7 cellular contexts compared by ENCODE assay signal in the genomic region with DNA sequence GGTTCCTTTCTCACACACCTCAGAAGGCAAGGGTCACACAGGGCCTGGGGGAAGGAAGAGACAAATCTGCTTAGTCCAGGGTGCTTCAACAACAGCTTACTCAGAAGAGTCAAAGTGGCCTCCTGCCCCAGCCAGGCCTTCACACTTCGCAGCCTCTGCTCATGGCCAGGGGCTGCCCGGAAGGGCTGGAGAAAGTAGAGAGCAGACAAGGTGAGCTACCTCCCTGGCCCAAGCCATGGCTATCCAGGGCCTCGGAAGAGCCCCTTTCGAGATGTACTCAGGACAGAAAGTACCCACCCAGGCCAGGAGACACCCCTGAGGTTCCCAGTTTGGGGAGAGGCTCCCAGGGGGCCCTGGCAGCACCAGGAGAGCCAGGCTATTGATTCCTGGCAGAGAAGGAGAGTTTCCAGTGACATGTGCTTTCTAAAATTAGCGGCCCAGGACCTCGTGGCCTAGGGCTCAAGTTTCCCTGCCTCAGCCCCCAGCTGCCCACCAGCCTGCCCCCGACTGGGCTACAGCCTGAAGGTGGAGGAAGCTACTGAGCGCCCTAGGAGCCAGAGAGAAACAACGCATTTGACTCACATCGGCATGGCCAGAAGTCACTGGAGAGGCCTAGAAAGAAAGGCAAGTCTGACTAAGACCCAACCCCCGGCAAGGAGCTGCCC.
DNase-seq lines count a peak whose midpoint lies in the region; ATAC-seq, FAIRE-seq and TF ChIP-seq lines count a peak whose summit lies in the region.
"Not testable (repeated sequence)": the region's sequence is repeated elsewhere in the genome, so short reads cannot be mapped to it uniquely, and the experiment has no call there.

No MANE protein-coding gene starts in this region.

- not testable (repeated sequence) for H2AFZ ChIP-seq in HepG2 (ENCODE audit: low read length)

- not testable (repeated sequence) for FAIRE-seq in HepG2 (lab: Jason Lieb, UNC)

- H3K27ac ChIP-seq in heart left ventricle = peak overlapping the region in 1 of 12 donors; percentile 37
- H3K27ac ChIP-seq in HepG2 (ENCODE audit: extremely low read length, insufficient read depth, low read length); upper lobe of right lung: not testable (repeated sequence)
- peak overlapping the region; percentile 79 for H3K27ac ChIP-seq in skeletal muscle tissue (ENCODE audit: low read depth, low read length)

- H3K9ac ChIP-seq in HepG2 (ENCODE audit: insufficient read depth, low read depth, low read length) = not testable (repeated sequence)
- peak overlapping the region in 1 of 3 donors; percentile 71 for H3K9ac ChIP-seq in skeletal muscle tissue (ENCODE audit: low read depth in 1 of 3, low read length in 3 of 3)

- POLR2A ChIA-PET in HepG2 (lab: Yijun Ruan, JAX) = not testable (repeated sequence)

- TF ChIP-seq CTCF in CD14-positive monocyte (IDR thresholded peaks at IDR 0.05); chondrocyte (IDR thresholded peaks at IDR 0.05); heart left ventricle (IDR thresholded peaks at IDR 0.05); HepG2 (CRISPR knock-in tag; IDR thresholded peaks at IDR 0.05); upper lobe of right lung (IDR thresholded peaks at IDR 0.05): not testable (repeated sequence)

- peak; percentile 31 to 68 (median 54) for ATAC-seq in heart left ventricle
- not testable (repeated sequence) for ATAC-seq in HepG2, upper lobe of right lung

- CTCF ChIA-PET in HepG2 (lab: Yijun Ruan, JAX; ENCODE audit: low intra/inter-chr PET ratio, low total read pairs) = not testable (repeated sequence)

- not testable (repeated sequence) for H3K4me1 ChIP-seq in heart left ventricle; HepG2 (ENCODE audit: insufficient read depth, low read length); skeletal muscle tissue (ENCODE audit: control insufficient read depth in 3 of 3, insufficient read depth in 3 of 3, low read length in 3 of 3); upper lobe of right lung

- not testable (repeated sequence) for H3K9me3 ChIP-seq in heart left ventricle; HepG2 (ENCODE audit: low read length); skeletal muscle tissue (ENCODE audit: control insufficient read depth in 3 of 3, low read length in 3 of 3); upper lobe of right lung

- not testable (repeated sequence) for BruUV-seq in HepG2 (replicated peaks; lab: Mats Ljungman, UMichigan)

- peak; percentile 23 for DNase-seq in CD14-positive monocyte (ENCODE audit: low spot score)
- DNase-seq in chondrocyte (ENCODE audit: low spot score) = peak; percentile 57
- DNase-seq in heart left ventricle = peak in 2 of 5 donors; percentile 32 to 40
- not testable (repeated sequence) for DNase-seq in HepG2 (ENCODE audit: low spot score)
- DNase-seq in posterior vena cava (ENCODE audit: low spot score) = peak; percentile 38
- DNase-seq in upper lobe of right lung = peak; percentile 38

- H3K4me3 ChIP-seq in heart left ventricle; HepG2 (replicated peaks in 1 of 3; ENCODE audit: insufficient read depth in 1 of 3, low read depth in 2 of 3, low read length in 3 of 3); upper lobe of right lung: not testable (repeated sequence)
- peak overlapping the region in 1 of 3 donors; percentile 41 for H3K4me3 ChIP-seq in skeletal muscle tissue (ENCODE audit: low read length in 3 of 3)

- not testable (repeated sequence) for TF ChIP-seq POLR2A in heart left ventricle (IDR thresholded peaks at IDR 0.05); HepG2 (IDR thresholded peaks at IDR 0.05; ENCODE audit: insufficient read depth in 1 of 2, low read depth in 2 of 2, low read length in 2 of 2)

- H3K4me1 Mint-ChIP-seq in CD14-positive monocyte; chondrocyte (ENCODE audit: low read depth): not testable (repeated sequence)

- not testable (repeated sequence) for H3K79me2 ChIP-seq in HepG2 (ENCODE audit: insufficient read depth, low read length)

- H3K27me3 ChIP-seq in heart left ventricle; HepG2 (ENCODE audit: control insufficient read depth in 1 of 2, insufficient read depth in 2 of 2, low read length in 2 of 2); skeletal muscle tissue (ENCODE audit: control insufficient read depth in 3 of 3, insufficient read depth in 3 of 3, low read length in 3 of 3); upper lobe of right lung: not testable (repeated sequence)

- not testable (repeated sequence) for H4K20me1 ChIP-seq in HepG2 (ENCODE audit: insufficient read depth, low read length)

- WGBS in heart left ventricle, 4 donors = 60 to 79% (median 70%) methylated on average over 5 to 11 of the region's 11 CpGs
- 32% methylated on average over 9 of the region's 11 CpGs for WGBS in HepG2 (ENCODE audit: low lambda C conversion rate)

- in situ Hi-C loops in HepG2 (cut with HindIII; ENCODE audit: extremely low pct_ligation_motif_present, low pct_unique_long_range_greater_than_20kb) = not testable (repeated sequence)

- H3K27ac Mint-ChIP-seq in CD14-positive monocyte = peak overlapping the region in 1 of 7 donors; percentile 53
- H3K27ac Mint-ChIP-seq in chondrocyte (ENCODE audit: unreplicated experiment) = not testable (repeated sequence)

- not testable (repeated sequence) for TF ChIP-seq RAD21 in HepG2 (CRISPR knock-in tag; IDR thresholded peaks at IDR 0.05)

- TF ChIP-seq EP300 in HepG2 (IDR thresholded peaks at IDR 0.05; ENCODE audit: low read depth in 2 of 2, low read length in 2 of 2); HepG2 (CRISPR knock-in tag; IDR thresholded peaks at IDR 0.05; ENCODE audit: borderline replicate concordance): not testable (repeated sequence)

- H3K36me3 ChIP-seq in heart left ventricle; HepG2 (replicated peaks in 1 of 2; ENCODE audit: control insufficient read depth in 1 of 2, insufficient read depth in 2 of 2, low read length in 2 of 2); skeletal muscle tissue (ENCODE audit: control insufficient read depth in 3 of 3, insufficient read depth in 3 of 3, low read length in 3 of 3); upper lobe of right lung: not testable (repeated sequence)

- H3K4me2 ChIP-seq in HepG2 (ENCODE audit: low read depth, low read length) = not testable (repeated sequence)

- H3K4me3 Mint-ChIP-seq in CD14-positive monocyte; chondrocyte (ENCODE audit: unreplicated experiment): not testable (repeated sequence)

- peaks cover 11 to 31% (median 21%) of the 10 kb centered on the region in 7 donors for H3K9me3 Mint-ChIP-seq in CD14-positive monocyte
- H3K9me3 Mint-ChIP-seq in chondrocyte (ENCODE audit: low read depth) = not testable (repeated sequence)

- H3K36me3 Mint-ChIP-seq in CD14-positive monocyte; chondrocyte (ENCODE audit: low read depth): not testable (repeated sequence)

- intact Hi-C loops in CD14-positive monocyte (cut with micrococcal nuclease); heart left ventricle (cut with DNase I); HepG2 (cut with micrococcal nuclease; ENCODE audit: unreplicated experiment); posterior vena cava (cut with DNase I); upper lobe of right lung (cut with DNase I): not testable (repeated sequence)

- not testable (repeated sequence) for H3K27me3 Mint-ChIP-seq in CD14-positive monocyte (ENCODE audit: low read depth in 3 of 3); chondrocyte (ENCODE audit: low read depth)

TF ChIP-seq in HepG2, 621 proteins besides CTCF, POLR2A, EP300 and RAD21:
- TF ChIP-seq, protein P1, sequence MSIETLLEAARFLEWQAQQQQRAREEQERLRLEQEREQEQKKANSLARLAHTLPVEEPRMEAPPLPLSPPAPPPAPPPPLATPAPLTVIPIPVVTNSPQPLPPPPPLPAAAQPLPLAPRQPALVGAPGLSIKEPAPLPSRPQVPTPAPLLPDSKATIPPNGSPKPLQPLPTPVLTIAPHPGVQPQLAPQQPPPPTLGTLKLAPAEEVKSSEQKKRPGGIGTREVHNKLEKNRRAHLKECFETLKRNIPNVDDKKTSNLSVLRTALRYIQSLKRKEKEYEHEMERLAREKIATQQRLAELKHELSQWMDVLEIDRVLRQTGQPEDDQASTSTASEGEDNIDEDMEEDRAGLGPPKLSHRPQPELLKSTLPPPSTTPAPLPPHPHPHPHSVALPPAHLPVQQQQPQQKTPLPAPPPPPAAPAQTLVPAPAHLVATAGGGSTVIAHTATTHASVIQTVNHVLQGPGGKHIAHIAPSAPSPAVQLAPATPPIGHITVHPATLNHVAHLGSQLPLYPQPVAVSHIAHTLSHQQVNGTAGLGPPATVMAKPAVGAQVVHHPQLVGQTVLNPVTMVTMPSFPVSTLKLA (IDR thresholded peaks at IDR 0.05) = peak; percentile 97
